In genomic region chr21:41620982-41621381, GRCh38 we compare ENCODE assay signal across 18 cellular contexts.
DNase-seq lines count a peak whose midpoint lies in the region; ATAC-seq and TF ChIP-seq lines count a peak whose summit lies in the region.
"Had no signal": no experiment of that assay in that cellular context is flagged by ENCODE, and none has a peak within 500 bp of the region (broad histone marks: within the 10 kb centered on the region; RNA-seq: fewer than 3 reads in every experiment).

No MANE protein-coding gene starts in this region.

- no peak overlapping the region for H3K4me3 Mint-ChIP-seq in nephron progenitor cell
- H3K4me3 Mint-ChIP-seq in activated naive CD8-positive, alpha-beta T cell treated with anti-CD3 and anti-CD28 coated beads for 36 hours = no peak overlapping the region
- H3K4me3 Mint-ChIP-seq in CD4-positive, alpha-beta memory T cell = no peak overlapping the region
- H3K4me3 Mint-ChIP-seq: activated CD4-positive, alpha-beta T cell treated with anti-CD3 and anti-CD28 coated beads, Interleukin-2, amount 10 ng/mL, durations not matched to agents 7 days and 5 days; activated CD8-positive, alpha-beta memory T cell treated with anti-CD3 and anti-CD28 coated beads, Interleukin-2, amount 10 ng/mL, durations not matched to agents 7 days and 5 days; activated naive CD8-positive, alpha-beta T cell treated with anti-CD3 and anti-CD28 coated beads, Interleukin-2, amount 10 ng/mL, durations not matched to agents 7 days and 5 days; GM23338; T-helper 2 cell treated with Interferon-gamma antibody and Interleukin-4, amounts not matched to agents 5 μg/mL and 100 μg/mL, for 36 hours had no signal

- TF ChIP-seq CTCF in AG09309 (IDR thresholded peaks at IDR 0.05; ENCODE audit: control insufficient read depth, insufficient read depth, low read depth, low read length, missing control alignments) (no peak), esophagus squamous epithelium (IDR thresholded peaks at IDR 0.05) (no peak), nephron progenitor cell (IDR thresholded peaks at IDR 0.05) (no peak)

- H3K4me3 ChIP-seq in AG09309 (ENCODE audit: control insufficient read depth, low read depth, low read length) = no peak overlapping the region
- no peak overlapping the region for H3K4me3 ChIP-seq in esophagus squamous epithelium
- H3K4me3 ChIP-seq in CD4-positive, alpha-beta memory T cell (ENCODE audit: low read length in 2 of 2) = no peak overlapping the region
- H3K4me3 ChIP-seq: GM23338, lung had no signal

- H3K27ac ChIP-seq in esophagus squamous epithelium = peak overlapping the region; percentile 32 to 84 (median 64)
- H3K27ac ChIP-seq in CD4-positive, alpha-beta memory T cell (ENCODE audit: low read depth, low read length) = no peak overlapping the region
- H3K27ac ChIP-seq: C4-2B, VCaP had no signal

- no peaks in the 10 kb centered on the region for H3K36me3 Mint-ChIP-seq in nephron progenitor cell (ENCODE audit: low read depth)
- H3K36me3 Mint-ChIP-seq in activated naive CD8-positive, alpha-beta T cell treated with anti-CD3 and anti-CD28 coated beads for 36 hours = no peaks in the 10 kb centered on the region
- H3K36me3 Mint-ChIP-seq in CD4-positive, alpha-beta memory T cell = no peaks in the 10 kb centered on the region
- H3K36me3 Mint-ChIP-seq: activated CD8-positive, alpha-beta memory T cell treated with anti-CD3 and anti-CD28 coated beads, Interleukin-2, amount 10 ng/mL, durations not matched to agents 7 days and 5 days; activated naive CD8-positive, alpha-beta T cell treated with anti-CD3 and anti-CD28 coated beads, Interleukin-2, amount 10 ng/mL, durations not matched to agents 7 days and 5 days had no signal

- peaks cover 10 to 58% (median 23%) of the 10 kb centered on the region in 3 donors for H3K4me1 ChIP-seq in esophagus squamous epithelium
- H3K4me1 ChIP-seq in CD4-positive, alpha-beta memory T cell (ENCODE audit: insufficient read depth, low read length) = no peaks in the 10 kb centered on the region

- no peaks in the 10 kb centered on the region for H3K36me3 ChIP-seq in esophagus squamous epithelium
- no peaks in the 10 kb centered on the region for H3K36me3 ChIP-seq in CD4-positive, alpha-beta memory T cell (ENCODE audit: insufficient read depth, low read length)

- intact Hi-C loops in esophagus squamous epithelium (cut with DNase I) = no loop called here
- intact Hi-C loops in CD4-positive, alpha-beta memory T cell (cut with micrococcal nuclease) = no loop called here

- H3K9me3 Mint-ChIP-seq in nephron progenitor cell = peaks cover 9% of the 10 kb centered on the region
- H3K9me3 Mint-ChIP-seq in activated naive CD8-positive, alpha-beta T cell treated with anti-CD3 and anti-CD28 coated beads for 36 hours = no peaks in the 10 kb centered on the region
- peaks cover 0 to 2% (median 0%) of the 10 kb centered on the region in 8 donors for H3K9me3 Mint-ChIP-seq in CD4-positive, alpha-beta memory T cell
- H3K9me3 Mint-ChIP-seq: activated CD4-positive, alpha-beta T cell treated with anti-CD3 and anti-CD28 coated beads, Interleukin-2, amount 10 ng/mL, durations not matched to agents 7 days and 5 days; activated naive CD8-positive, alpha-beta T cell treated with anti-CD3 and anti-CD28 coated beads, Interleukin-2, amount 10 ng/mL, durations not matched to agents 7 days and 5 days; T-helper 2 cell treated with Interferon-gamma antibody and Interleukin-4, amounts not matched to agents 5 μg/mL and 100 μg/mL, for 36 hours had no signal

- ATAC-seq in GM18505 (IDR thresholded peaks at IDR 0.05; ENCODE audit: unreplicated experiment) = no peak
- ATAC-seq: activated CD8-positive, alpha-beta memory T cell treated with anti-CD3 and anti-CD28 coated beads, Interleukin-2, amount 10 ng/mL, durations not matched to agents 7 days and 5 days; GM23338 had no signal

- POLR2A ChIA-PET in CD4-positive, alpha-beta memory T cell (lab: Charles Lee; ENCODE audit: partially characterized antibody) = no interaction called here

- H3K27me3 Mint-ChIP-seq in nephron progenitor cell (ENCODE audit: low read depth, poor library complexity) = peaks cover 12% of the 10 kb centered on the region
- H3K27me3 Mint-ChIP-seq in activated naive CD8-positive, alpha-beta T cell treated with anti-CD3 and anti-CD28 coated beads for 36 hours = peaks cover 43% of the 10 kb centered on the region
- H3K27me3 Mint-ChIP-seq in CD4-positive, alpha-beta memory T cell = peaks cover 16 to 33% of the 10 kb centered on the region in 2 donors

- H3K4me1 Mint-ChIP-seq in nephron progenitor cell = peaks cover 13% of the 10 kb centered on the region
- no peaks in the 10 kb centered on the region for H3K4me1 Mint-ChIP-seq in activated naive CD8-positive, alpha-beta T cell treated with anti-CD3 and anti-CD28 coated beads for 36 hours
- H3K4me1 Mint-ChIP-seq in CD4-positive, alpha-beta memory T cell = no peaks in the 10 kb centered on the region
- H3K4me1 Mint-ChIP-seq: activated CD4-positive, alpha-beta T cell treated with anti-CD3 and anti-CD28 coated beads, Interleukin-2, amount 10 ng/mL, durations not matched to agents 7 days and 5 days; activated CD8-positive, alpha-beta memory T cell treated with anti-CD3 and anti-CD28 coated beads, Interleukin-2, amount 10 ng/mL, durations not matched to agents 7 days and 5 days; activated naive CD8-positive, alpha-beta T cell treated with anti-CD3 and anti-CD28 coated beads, Interleukin-2, amount 10 ng/mL, durations not matched to agents 7 days and 5 days; GM23338 had no signal

- CTCF ChIA-PET in CD4-positive, alpha-beta memory T cell (lab: Charles Lee; ENCODE audit: partially characterized antibody) = no interaction called here

- H3K27ac Mint-ChIP-seq in nephron progenitor cell = peak overlapping the region; percentile 83
- no peak overlapping the region for H3K27ac Mint-ChIP-seq in activated naive CD8-positive, alpha-beta T cell treated with anti-CD3 and anti-CD28 coated beads for 36 hours
- H3K27ac Mint-ChIP-seq in CD4-positive, alpha-beta memory T cell = no peak overlapping the region
- H3K27ac Mint-ChIP-seq: activated CD4-positive, alpha-beta T cell treated with anti-CD3 and anti-CD28 coated beads, Interleukin-2, amount 10 ng/mL, durations not matched to agents 7 days and 5 days; activated CD8-positive, alpha-beta memory T cell treated with anti-CD3 and anti-CD28 coated beads, Interleukin-2, amount 10 ng/mL, durations not matched to agents 7 days and 5 days; activated naive CD8-positive, alpha-beta T cell treated with anti-CD3 and anti-CD28 coated beads, Interleukin-2, amount 10 ng/mL, durations not matched to agents 7 days and 5 days; GM23338; T-helper 2 cell treated with Interferon-gamma antibody and Interleukin-4, amounts not matched to agents 5 μg/mL and 100 μg/mL, for 36 hours had no signal

- H3K27me3 ChIP-seq in esophagus squamous epithelium = peaks cover 0 to 3% (median 0%) of the 10 kb centered on the region in 4 donors
- H3K27me3 ChIP-seq in CD4-positive, alpha-beta memory T cell (ENCODE audit: insufficient read depth, low read length) = no peaks in the 10 kb centered on the region

- DNase-seq in AG09309 (ENCODE audit: low read depth) = peak; percentile 25
- peak; percentile 16 for DNase-seq in NCI-H226
- DNase-seq in esophagus squamous epithelium (lab: John Stamatoyannopoulos, UW) = no peak
- no peak for DNase-seq in nephron progenitor cell
- DNase-seq in activated naive CD8-positive, alpha-beta T cell treated with anti-CD3 and anti-CD28 coated beads for 36 hours = no peak
- DNase-seq in CD4-positive, alpha-beta memory T cell = no peak
- no peak for DNase-seq in NCI-H2081 treated with DMSO at 0.1 percent for 48 hours (lab: John Stamatoyannopoulos, UW)
- DNase-seq: activated CD4-positive, alpha-beta T cell treated with anti-CD3 and anti-CD28 coated beads, Interleukin-2, amount 10 ng/mL, durations not matched to agents 7 days and 5 days; activated CD8-positive, alpha-beta memory T cell treated with anti-CD3 and anti-CD28 coated beads, Interleukin-2, amount 10 ng/mL, durations not matched to agents 7 days and 5 days; activated naive CD8-positive, alpha-beta T cell treated with anti-CD3 and anti-CD28 coated beads, Interleukin-2, amount 10 ng/mL, durations not matched to agents 7 days and 5 days; NCI-H2029 treated with DMSO at 0.1 percent for 48 hours; NCI-H774 had no signal

- WGBS in esophagus squamous epithelium, 2 donors = 56 to 59% methylated on average over 8 of the region's 8 CpGs

- H3K9me3 ChIP-seq in esophagus squamous epithelium = no peaks in the 10 kb centered on the region
- no peaks in the 10 kb centered on the region for H3K9me3 ChIP-seq in CD4-positive, alpha-beta memory T cell (ENCODE audit: control insufficient read depth in 1 of 2, low read length in 2 of 2)

- TF ChIP-seq POLR2A in esophagus squamous epithelium (IDR thresholded peaks at IDR 0.05) (no peak), GM18505 (IDR thresholded peaks at IDR 0.05; ENCODE audit: borderline replicate concordance, extremely low read depth, insufficient read depth, insufficient read length) (no peak)

Comparison
In these comparisons a context has a peak if more than half of its experiments do, and no peak if none do; other contexts are left out.
1. DNase-seq: peak in AG09309 (single experiment) and NCI-H226 (single experiment); none in esophagus squamous epithelium (single experiment), nephron progenitor cell (single experiment), activated naive CD8-positive, alpha-beta T cell treated with anti-CD3 and anti-CD28 coated beads for 36 hours (single experiment), CD4-positive, alpha-beta memory T cell (0 of 5) and NCI-H2081 treated with DMSO at 0.1 percent for 48 hours (single experiment).